ENCODE assay signal across 22 cellular contexts in genomic region chr17:41650794-41651624, GRCh38. TPM values are rescaled to one million over a fixed set of nuclear protein-coding genes. Genes with fewer than 3 reads are reported as not detected.
DNase-seq lines count a peak whose midpoint lies in the region; ATAC-seq, FAIRE-seq and TF ChIP-seq lines count a peak whose summit lies in the region.
"Had no signal": no experiment of that assay in that cellular context is flagged by ENCODE, and none has a peak within 500 bp of the region (broad histone marks: within the 10 kb centered on the region; RNA-seq: fewer than 3 reads in every experiment).

No MANE protein-coding gene starts in this region.

- intact Hi-C loops in kidney (cut with DNase I), result no loop called here
- intact Hi-C loops in gastrocnemius medialis (cut with DNase I; ENCODE audit: low total_unique reads), result no loop called here
- intact Hi-C loops in vagina (cut with DNase I), result loop anchor here (1.0 to 10.0 kb wide), 2 partner anchors 103 to 846 kb away; no protein-coding TSS in a partner anchor

- TF ChIP-seq CTCF in kidney (IDR thresholded peaks at IDR 0.05; ENCODE audit: borderline replicate concordance, extremely low read depth, insufficient read depth), result no peak
- TF ChIP-seq CTCF in gastrocnemius medialis (IDR thresholded peaks at IDR 0.05 in 4 of 5, conservative IDR thresholded peaks at IDR 0.05 in 1 of 5), result no peak
- TF ChIP-seq CTCF in vagina (IDR thresholded peaks at IDR 0.05), result no peak

- H3K27me3 ChIP-seq in gastrocnemius medialis (no peaks in the 10 kb centered on the region), vagina (no peaks in the 10 kb centered on the region)
- H3K27me3 ChIP-seq: cardiac muscle cell, neural progenitor cell had no signal

- H3K27ac ChIP-seq in kidney (ENCODE audit: low read depth in 2 of 2, low read length in 2 of 2), result peak overlapping the region; percentile 62 to 86
- H3K27ac ChIP-seq in gastrocnemius medialis, result no peak overlapping the region
- peak overlapping the region; percentile 87 for H3K27ac ChIP-seq in vagina
- H3K27ac ChIP-seq: 22Rv1, cardiac muscle cell, neural progenitor cell had no signal

- TF ChIP-seq POLR2A in gastrocnemius medialis (IDR thresholded peaks at IDR 0.05), result no peak
- TF ChIP-seq POLR2A in vagina (IDR thresholded peaks at IDR 0.05), result no peak

- H3K4me1 ChIP-seq in kidney (ENCODE audit: control insufficient read depth in 1 of 2, insufficient read depth in 1 of 2, low read depth in 1 of 2, low read length in 2 of 2) (peaks cover 29 to 48% of the 10 kb centered on the region in 2 donors), gastrocnemius medialis (peaks cover 7 to 16% of the 10 kb centered on the region in 2 donors), vagina (peaks cover 68% of the 10 kb centered on the region)

- DNase-seq in DMS 273 treated with DMSO at 0.1 percent for 48 hours (lab: John Stamatoyannopoulos, UW), result peak; percentile 48
- no peak for DNase-seq in DMS 273 (lab: John Stamatoyannopoulos, UW; ENCODE audit: unreplicated experiment)
- DNase-seq in kidney, result peak; percentile 74
- no peak for DNase-seq in gastrocnemius medialis
- DNase-seq in vagina (ENCODE audit: extremely low spot score in 2 of 2), result no peak
- no peak for DNase-seq in COR-L47 (lab: John Stamatoyannopoulos, UW)
- DNase-seq: activated CD4-positive, alpha-beta T cell treated with anti-CD3 and anti-CD28 coated beads, Interleukin-2, amount 50 U/mL, for 4 hours; activated naive CD8-positive, alpha-beta T cell treated with anti-CD3 and anti-CD28 coated beads for 36 hours; activated T-cell treated with anti-CD3 and anti-CD28 coated beads, Interleukin-2, amount 50 U/mL, for 4 hours; CD4-positive, CD25-positive, alpha-beta regulatory T cell; effector memory CD4-positive, alpha-beta T cell; foreskin melanocyte; Kasumi-1; NCI-H510A; stimulated activated naive CD8-positive, alpha-beta T cell treated with anti-CD3 and anti-CD28 coated beads, Interleukin-15, Interleukin-2, amounts not matched to agents 100 U/mL and 50 U/mL, for 24 hours had no signal

- in situ Hi-C loops in gastrocnemius medialis (cut with MboI; ENCODE audit: low sequenced_read_pairs in 4 of 4), result loop anchor here in 2 of 4 donors (25.0 kb wide), 2 partner anchors 839 to 1039 kb away; partner anchors contain the start of gene KRT10 (in 1 of the 2)

- ATAC-seq in gastrocnemius medialis (no peak), HG02973 (IDR thresholded peaks at IDR 0.05; ENCODE audit: unreplicated experiment) (no peak), HG03095 (IDR thresholded peaks at IDR 0.05; ENCODE audit: unreplicated experiment) (no peak)
- ATAC-seq: activated T-cell treated with anti-CD3 and anti-CD28 coated beads, Interleukin-2, amount 50 U/mL, for 4 hours; stimulated activated naive CD8-positive, alpha-beta T cell treated with anti-CD3 and anti-CD28 coated beads, Interleukin-15, Interleukin-2, amounts not matched to agents 100 U/mL and 50 U/mL, for 24 hours had no signal

- H3K4me3 ChIP-seq in kidney (ENCODE audit: low read length in 2 of 2), result no peak overlapping the region
- peak overlapping the region in 3 of 4 donors; percentile 11 to 40 (median 25) for H3K4me3 ChIP-seq in gastrocnemius medialis
- no peak overlapping the region for H3K4me3 ChIP-seq in vagina
- H3K4me3 ChIP-seq: cardiac muscle cell, neural progenitor cell had no signal

- H3K36me3 ChIP-seq in kidney (ENCODE audit: control insufficient read depth in 1 of 2, insufficient read depth in 2 of 2, low read length in 2 of 2) (no peaks in the 10 kb centered on the region), gastrocnemius medialis (no peaks in the 10 kb centered on the region), vagina (no peaks in the 10 kb centered on the region)
- H3K36me3 ChIP-seq: cardiac muscle cell, neural progenitor cell had no signal

- peak overlapping the region in 1 of 2 donors; percentile 7 for H3K9ac ChIP-seq in kidney (ENCODE audit: low read length in 2 of 2)
- H3K9ac ChIP-seq: neural progenitor cell had no signal

- FAIRE-seq in kidney (lab: Jason Lieb, UNC), result no peak

- no peaks in the 10 kb centered on the region for H3K9me3 ChIP-seq in kidney (ENCODE audit: control insufficient read depth in 1 of 2, low read length in 2 of 2)
- no peaks in the 10 kb centered on the region for H3K9me3 ChIP-seq in gastrocnemius medialis
- no peaks in the 10 kb centered on the region for H3K9me3 ChIP-seq in vagina

RNA-seq across cellular contexts. Expression of gene KRT17, which starts 26.6 kb away (rescaled TPM):
- 11.1 TPM for total RNA-seq in kidney
- polyA plus RNA-seq in kidney (ENCODE audit: insufficient read depth, low read depth, low replicate concordance), result 5.5 TPM
- total RNA-seq in gastrocnemius medialis, result not detected
- 165 TPM for total RNA-seq in vagina
- total RNA-seq: activated naive CD8-positive, alpha-beta T cell treated with anti-CD3 and anti-CD28 coated beads for 36 hours; activated T-cell treated with anti-CD3 and anti-CD28 coated beads, Interleukin-2, amount 50 U/mL, for 4 hours; cardiac muscle cell; CD4-positive, CD25-positive, alpha-beta regulatory T cell; lung microvascular endothelial cell had no signal
- polyA plus RNA-seq: CD4-positive, CD25-positive, alpha-beta regulatory T cell had no signal

RNA-seq across cellular contexts. Expression of gene EIF1, which starts 37.7 kb away (rescaled TPM):
- total RNA-seq in kidney (842 TPM), gastrocnemius medialis (100 to 1,000 TPM; 222 to 842 (median 375) TPM), vagina (204 TPM)
- polyA plus RNA-seq in kidney (ENCODE audit: insufficient read depth, low read depth, low replicate concordance), result 1,166 TPM

RNA-seq across cellular contexts. Expression of gene KRT16, which starts 38.4 kb away (rescaled TPM):
- total RNA-seq in kidney (3.1 TPM), gastrocnemius medialis (under 1 TPM in 1 of 4 donors, not detected in 3; 0.34 TPM), vagina (872 TPM)
- polyA plus RNA-seq in kidney (ENCODE audit: insufficient read depth, low read depth, low replicate concordance), result not detected
- total RNA-seq: activated naive CD8-positive, alpha-beta T cell treated with anti-CD3 and anti-CD28 coated beads for 36 hours; activated T-cell treated with anti-CD3 and anti-CD28 coated beads, Interleukin-2, amount 50 U/mL, for 4 hours; cardiac muscle cell; CD4-positive, CD25-positive, alpha-beta regulatory T cell; lung microvascular endothelial cell; OCI-LY7 had no signal
- polyA plus RNA-seq: CD4-positive, CD25-positive, alpha-beta regulatory T cell had no signal

Comparison
In these comparisons a context has a peak if more than half of its experiments do, and no peak if none do; other contexts are left out.
1. DNase-seq: peak in DMS 273 treated with DMSO at 0.1 percent for 48 hours (single experiment) and kidney (single experiment); none in DMS 273 (single experiment), gastrocnemius medialis (0 of 2), vagina (0 of 2) and COR-L47 (single experiment).
2. H3K27ac ChIP-seq: peak in kidney (2 of 2) and vagina (single experiment); none in gastrocnemius medialis (0 of 4).
3. H3K4me3 ChIP-seq: peak in gastrocnemius medialis (3 of 4); none in kidney (0 of 2) and vagina (0 of 2).
4. RNA of gene KRT17, which starts 26.6 kb away (total RNA-seq): 165 TPM in vagina (single experiment); 11.1 TPM in kidney (single experiment) and not detected in gastrocnemius medialis; every median in the first group is over 10 times any median in the second.
5. RNA of gene KRT16, which starts 38.4 kb away (total RNA-seq): 872 TPM in vagina (single experiment); 3.1 TPM in kidney (single experiment) and 0.34 TPM in gastrocnemius medialis; every median in the first group is over 100 times any median in the second.